30 cellular contexts compared by ENCODE assay signal in the genomic region with DNA sequence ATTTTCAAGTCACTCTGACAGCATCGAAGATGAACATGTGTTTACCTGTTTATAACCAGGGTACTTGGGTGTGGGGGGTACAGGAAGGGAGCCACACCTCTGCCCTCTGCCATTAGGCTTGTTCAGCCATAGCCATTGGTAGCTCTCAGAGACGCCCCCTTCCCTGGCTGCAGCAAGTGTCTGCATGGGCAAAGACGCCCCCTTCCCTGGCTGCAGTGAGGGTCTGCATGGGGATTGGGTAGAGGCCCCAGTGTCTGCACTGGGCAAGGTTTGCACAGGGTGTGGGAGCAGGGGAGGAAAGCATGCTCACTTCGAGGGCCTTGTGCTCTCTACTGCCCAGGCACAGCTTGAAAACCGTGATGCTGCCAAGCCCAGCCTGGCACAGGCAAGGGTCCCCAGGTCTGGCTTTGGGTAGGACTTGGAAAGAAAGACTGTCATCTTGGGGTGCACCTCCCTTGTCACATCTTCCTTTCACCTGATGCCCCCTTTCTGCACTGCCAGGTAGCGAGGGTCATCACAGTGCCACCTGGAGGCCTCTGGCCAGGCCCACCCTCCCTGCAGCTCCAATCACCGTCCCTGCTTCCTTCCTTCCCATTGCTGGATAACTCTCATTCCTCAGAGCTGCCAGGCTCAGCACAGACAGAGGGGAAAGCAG. TPM values are rescaled to one million over a fixed set of nuclear protein-coding genes. Genes with fewer than 3 reads are reported as not detected.
DNase-seq lines count a peak whose midpoint lies in the region; ATAC-seq and TF ChIP-seq lines count a peak whose summit lies in the region.
"Had no signal": no experiment of that assay in that cellular context is flagged by ENCODE, and none has a peak within 500 bp of the region (broad histone marks: within the 10 kb centered on the region; RNA-seq: fewer than 3 reads in every experiment).

No MANE protein-coding gene starts in this region.

- no peak overlapping the region for H3K18ac ChIP-seq in IMR-90 (ENCODE audit: low read depth, low read length)

- H3K23ac ChIP-seq in IMR-90 (ENCODE audit: low read depth, low read length) = no peak overlapping the region

- POLR2A ChIA-PET in IMR-90 (lab: Charles Lee; ENCODE audit: unreplicated experiment) = no interaction called here

- no peak overlapping the region for H3K9ac ChIP-seq in IMR-90 (ENCODE audit: low read depth, low read length)

- no peaks in the 10 kb centered on the region for H3K79me1 ChIP-seq in IMR-90 (ENCODE audit: low read depth in 1 of 2, low read length in 2 of 2)

- no peak overlapping the region for H2BK120ac ChIP-seq in IMR-90 (ENCODE audit: low read depth, low read length)

- no peak overlapping the region for H3K4me2 ChIP-seq in IMR-90 (ENCODE audit: low read depth, low read length)

- TF ChIP-seq RAD21 in IMR-90 (IDR thresholded peaks at IDR 0.05; ENCODE audit: low read length) = no peak

- H3K36me3 ChIP-seq in IMR-90 (ENCODE audit: control insufficient read depth, insufficient read depth, low read length) (no peaks in the 10 kb centered on the region), suprapubic skin (no peaks in the 10 kb centered on the region)
- H3K36me3 ChIP-seq: breast epithelium, left lung, stomach, tibial artery had no signal

- H3K9me1 ChIP-seq in IMR-90 (ENCODE audit: insufficient read depth, low read length) = no peaks in the 10 kb centered on the region; the same call in 1 of the 2 replicates

- in situ Hi-C loops in IMR-90 (cut with MboI; ENCODE audit: low sequenced_read_pairs) = no loop called here

- no TSS peak for BruUV-seq in IMR-90 (replicated peaks; lab: Mats Ljungman, UMichigan)

- no peak overlapping the region for H3K56ac ChIP-seq in IMR-90 (ENCODE audit: extremely low read depth, insufficient read depth, low read length)

- no peak for TF ChIP-seq EP300 in suprapubic skin (IDR thresholded peaks at IDR 0.05)

- no peak overlapping the region for H4K8ac ChIP-seq in IMR-90 (ENCODE audit: low read depth in 2 of 2, low read length in 2 of 2)

- H2AK9ac ChIP-seq in IMR-90 (replicated peaks; ENCODE audit: low read depth, low read length, poor library complexity) = no peak overlapping the region

- no peak for DNase-seq in IMR-90
- no peak for DNase-seq in foreskin keratinocyte
- no peak for DNase-seq in mesenteric fat pad (ENCODE audit: low spot score)
- no peak for DNase-seq in hepatic stellate cell (ENCODE audit: low spot score)
- DNase-seq in suprapubic skin (ENCODE audit: low spot score in 2 of 2) = no peak
- DNase-seq in dorsolateral prefrontal cortex = no peak
- DNase-seq: activated CD4-positive, alpha-beta T cell treated with anti-CD3 and anti-CD28 coated beads for 4 hours; activated effector memory CD4-positive, alpha-beta T cell treated with anti-CD3 and anti-CD28 coated beads, Interleukin-2, amount 50 U/mL, for 16 hours; activated naive CD8-positive, alpha-beta T cell treated with anti-CD3 and anti-CD28 coated beads for 36 hours; activated T-cell treated with anti-CD3 and anti-CD28 coated beads, Interleukin-2, amount 50 U/mL, for 24 hours; anterior cingulate cortex; CD8-positive, alpha-beta T cell; effector memory CD4-positive, alpha-beta T cell; islet precursor cell; KG1; left lung; NCI-H1105; NCI-H187; NCI-H2171; NCI-H510A; right cardiac atrium; stimulated activated CD4-positive, alpha-beta T cell treated with anti-CD3 and anti-CD28 coated beads, Interleukin-1b, Interleukin-23, amount 100 ng/mL, for 48 hours; stimulated activated CD8-positive, alpha-beta memory T cell treated with anti-CD3 and anti-CD28 coated beads, Interleukin-4, amount 100 ng/mL, for 48 hours; stomach; tibial artery had no signal

- H4K5ac ChIP-seq in IMR-90 (ENCODE audit: low read depth, low read length) = no peak overlapping the region

- CTCF ChIA-PET in IMR-90 (lab: Yijun Ruan, JAX) = no interaction called here

- no peaks in the 10 kb centered on the region for H4K20me1 ChIP-seq in IMR-90 (ENCODE audit: insufficient read depth, low read length)

- H2BK5ac ChIP-seq in IMR-90 (ENCODE audit: low read depth, low read length, poor library complexity, severe bottlenecking) = no peak overlapping the region

- WGBS in IMR-90 (ENCODE audit: extremely low coverage in 2 of 2, insufficient read length in 1 of 2), 2 experiments = 22% methylated on average over 4 of the region's 7 CpGs; no CpG with 5 or more reads in 1 of the 2 experiments
- 80% methylated on average over 6 of the region's 7 CpGs for WGBS in suprapubic skin

- H3K4ac ChIP-seq in IMR-90 (ENCODE audit: low read depth, low read length) = no peak overlapping the region

- no peak overlapping the region for H2BK15ac ChIP-seq in IMR-90 (ENCODE audit: low read depth, low read length)

- TF ChIP-seq POLR2A in IMR-90 (IDR thresholded peaks at IDR 0.05; ENCODE audit: low read depth, low read length) (no peak), suprapubic skin (IDR thresholded peaks at IDR 0.05) (no peak)

- no peak overlapping the region for H2AK5ac ChIP-seq in IMR-90 (ENCODE audit: low read depth, low read length)

- peak; percentile 21 for TF ChIP-seq CTCF in 22Rv1 (IDR thresholded peaks at IDR 0.05)
- 0 out of 2 replicates have a peak, but pooled peaks have one; percentile 8 for TF ChIP-seq CTCF in GM12874 (IDR thresholded peaks at IDR 0.05; ENCODE audit: insufficient read depth, low read depth, low read length)
- no peak for TF ChIP-seq CTCF in IMR-90 (conservative IDR thresholded peaks at IDR 0.05; ENCODE audit: low read depth, low read length)
- TF ChIP-seq CTCF in foreskin keratinocyte (conservative IDR thresholded peaks at IDR 0.05) = peak; percentile 19
- TF ChIP-seq CTCF in suprapubic skin (IDR thresholded peaks at IDR 0.05) = no peak
- TF ChIP-seq CTCF in dorsolateral prefrontal cortex (IDR thresholded peaks at IDR 0.05 in 54 of 56, conservative IDR thresholded peaks at IDR 0.05 in 2 of 56; ENCODE audit: low read depth in 1 of 56, partially characterized antibody in 56 of 56) = no peak

- no peak overlapping the region for H3K4me3 ChIP-seq in IMR-90 (ENCODE audit: insufficient read depth, low read depth, low read length)
- H3K4me3 ChIP-seq in suprapubic skin = no peak overlapping the region
- H3K4me3 ChIP-seq in dorsolateral prefrontal cortex = no peak overlapping the region
- H3K4me3 ChIP-seq: breast epithelium, left lung, stomach, tibial artery had no signal

- H3K9me3 ChIP-seq in IMR-90 (ENCODE audit: control insufficient read depth, insufficient read depth, low read length) = no peaks in the 10 kb centered on the region
- no peaks in the 10 kb centered on the region for H3K9me3 ChIP-seq in suprapubic skin
- H3K9me3 ChIP-seq: breast epithelium, left lung, stomach, tibial artery had no signal

- dilution Hi-C loops in IMR-90 (cut with HindIII; ENCODE audit: low sequenced_read_pairs, unreplicated experiment) = no loop called here

- peak overlapping the region; percentile 6 for H2AFZ ChIP-seq in IMR-90 (replicated peaks; ENCODE audit: low read length, poor library complexity)

- H3K27ac ChIP-seq in 22Rv1 = no peak overlapping the region
- H3K27ac ChIP-seq in IMR-90 (ENCODE audit: insufficient read depth, low read length) = no peak overlapping the region
- no peak overlapping the region for H3K27ac ChIP-seq in foreskin keratinocyte
- H3K27ac ChIP-seq in suprapubic skin = no peak overlapping the region
- no peak overlapping the region for H3K27ac ChIP-seq in dorsolateral prefrontal cortex
- H3K27ac ChIP-seq: breast epithelium, left lung, RWPE1, stomach, tibial artery had no signal

- intact Hi-C loops in IMR-90 (cut with micrococcal nuclease) (no loop called here), dorsolateral prefrontal cortex (cut with DNase I) (no loop called here)

- H3K4me1 ChIP-seq in IMR-90 (ENCODE audit: control insufficient read depth, insufficient read depth, low read length) (no peaks in the 10 kb centered on the region), foreskin keratinocyte (no peaks in the 10 kb centered on the region), suprapubic skin (no peaks in the 10 kb centered on the region)
- H3K4me1 ChIP-seq: breast epithelium, left lung, stomach, tibial artery had no signal

- no peak overlapping the region for H4K91ac ChIP-seq in IMR-90 (ENCODE audit: insufficient read depth, low read depth, low read length)

- no peak overlapping the region for H2BK20ac ChIP-seq in IMR-90 (ENCODE audit: low read depth, low read length)

- no peak overlapping the region for H3K14ac ChIP-seq in IMR-90 (replicated peaks; ENCODE audit: low read depth, low read length)

- H3K27me3 ChIP-seq in IMR-90 (ENCODE audit: control insufficient read depth, insufficient read depth, low read length) (no peaks in the 10 kb centered on the region; the same call in 1 of the 2 replicates), foreskin keratinocyte (no peaks in the 10 kb centered on the region), suprapubic skin (no peaks in the 10 kb centered on the region), dorsolateral prefrontal cortex (no peaks in the 10 kb centered on the region)
- H3K27me3 ChIP-seq: breast epithelium, left lung, tibial artery had no signal

- ATAC-seq in IMR-90 (ENCODE audit: low read depth) = no peak
- ATAC-seq in foreskin keratinocyte = no peak
- ATAC-seq: CD8-positive, alpha-beta T cell; left lung; right cardiac atrium had no signal

RNA-seq across cellular contexts. Expression of a gene that starts 3.7 kb away (rescaled TPM):
- total RNA-seq in IMR-90 (2012; rRNA removed) (0.54 and 0.56 TPM in 2 replicates), foreskin keratinocyte (0.25 TPM in 1 of 2 replicates, not detected in the other), mesenteric fat pad (0.55 TPM), suprapubic skin (1 to 10 TPM; 1.4 to 6.8 (median 2.1) TPM), dorsolateral prefrontal cortex (1 to 10 TPM in 103 of 120 experiments, under 1 TPM in 14, not detected in 3; 0.58 to 6.6 (median 2.1) TPM)
- polyA plus RNA-seq in IMR-90 (2012; rRNA removed) (0.27 and 0.32 TPM in 2 replicates), foreskin keratinocyte (0.19 TPM in 2 replicates)
- polyA plus RNA-seq in IMR-90 (2012; cell fraction: cytosol; rRNA removed) = 0.27 and 0.42 TPM in 2 replicates
- 0.78 and 1.5 TPM in 2 replicates for polyA plus RNA-seq in IMR-90 (2012; cell fraction: nucleus; rRNA removed; ENCODE audit: low replicate concordance)
- total RNA-seq: SK-MEL-5 had no signal

RNA-seq across cellular contexts. Expression of a gene that starts 15.0 kb away (rescaled TPM):
- total RNA-seq in IMR-90 (2012; rRNA removed) (9.0 and 9.2 TPM in 2 replicates), foreskin keratinocyte (12.9 and 14.2 TPM in 2 replicates), mesenteric fat pad (10.9 TPM), suprapubic skin (10 to 100 TPM; 15.3 to 46.1 (median 20.0) TPM), dorsolateral prefrontal cortex (10 to 100 TPM; 14.8 to 38.1 (median 24.2) TPM)
- polyA plus RNA-seq in IMR-90 (2012; rRNA removed) (6.2 TPM in 2 replicates), foreskin keratinocyte (4.6 and 5.5 TPM in 2 replicates)
- 4.7 and 5.4 TPM in 2 replicates for polyA plus RNA-seq in IMR-90 (2012; cell fraction: cytosol; rRNA removed)
- polyA plus RNA-seq in IMR-90 (2012; cell fraction: nucleus; rRNA removed; ENCODE audit: low replicate concordance) = 14.3 and 16.5 TPM in 2 replicates

RNA-seq across cellular contexts. Expression of a gene that starts 43.3 kb away (rescaled TPM):
- 49.6 and 56.4 TPM in 2 replicates for total RNA-seq in IMR-90 (2012; rRNA removed)
- polyA plus RNA-seq in IMR-90 (2012; rRNA removed) = 47.9 and 54.7 TPM in 2 replicates
- 26.5 and 29.6 TPM in 2 replicates for polyA plus RNA-seq in IMR-90 (2012; cell fraction: cytosol; rRNA removed)
- polyA plus RNA-seq in IMR-90 (2012; cell fraction: nucleus; rRNA removed; ENCODE audit: low replicate concordance) = 145 and 220 TPM in 2 replicates
- 55.1 and 55.8 TPM in 2 replicates for total RNA-seq in foreskin keratinocyte
- 31.5 and 35.0 TPM in 2 replicates for polyA plus RNA-seq in foreskin keratinocyte
- 78.2 TPM for total RNA-seq in mesenteric fat pad
- 100 to 1,000 TPM; 122 to 240 (median 146) TPM for total RNA-seq in suprapubic skin
- total RNA-seq in dorsolateral prefrontal cortex = 100 to 1,000 TPM in 16 of 120 experiments, 10 to 100 TPM in 104; 60.1 to 125 (median 87.8) TPM

RNA-seq across cellular contexts. Expression of a gene that starts 49.9 kb away (rescaled TPM):
- total RNA-seq in IMR-90 (2012; rRNA removed) (5.9 and 10.3 TPM in 2 replicates), foreskin keratinocyte (5.6 and 5.8 TPM in 2 replicates), mesenteric fat pad (2.5 TPM), suprapubic skin (1 to 10 TPM; 2.7 to 6.9 (median 5.0) TPM), dorsolateral prefrontal cortex (10 to 100 TPM in 8 of 120 experiments, 1 to 10 TPM in 112; 5.4 to 10.6 (median 8.1) TPM)
- polyA plus RNA-seq in IMR-90 (2012; rRNA removed) (4.5 and 6.0 TPM in 2 replicates), foreskin keratinocyte (3.2 and 3.6 TPM in 2 replicates)
- 1.4 and 1.6 TPM in 2 replicates for polyA plus RNA-seq in IMR-90 (2012; cell fraction: cytosol; rRNA removed)
- 0.41 and 1.9 TPM in 2 replicates for polyA plus RNA-seq in IMR-90 (2012; cell fraction: nucleus; rRNA removed; ENCODE audit: low replicate concordance)

Comparison
In these comparisons a context has a peak if more than half of its experiments do, and no peak if none do; other contexts are left out.
1. CTCF ChIP-seq: peak in 22Rv1 (single experiment), GM12874 (single experiment) and foreskin keratinocyte (single experiment); none in IMR-90 (single experiment), suprapubic skin (0 of 2) and dorsolateral prefrontal cortex (0 of 56).